9 cellular contexts compared by ENCODE assay signal in the genomic region with DNA sequence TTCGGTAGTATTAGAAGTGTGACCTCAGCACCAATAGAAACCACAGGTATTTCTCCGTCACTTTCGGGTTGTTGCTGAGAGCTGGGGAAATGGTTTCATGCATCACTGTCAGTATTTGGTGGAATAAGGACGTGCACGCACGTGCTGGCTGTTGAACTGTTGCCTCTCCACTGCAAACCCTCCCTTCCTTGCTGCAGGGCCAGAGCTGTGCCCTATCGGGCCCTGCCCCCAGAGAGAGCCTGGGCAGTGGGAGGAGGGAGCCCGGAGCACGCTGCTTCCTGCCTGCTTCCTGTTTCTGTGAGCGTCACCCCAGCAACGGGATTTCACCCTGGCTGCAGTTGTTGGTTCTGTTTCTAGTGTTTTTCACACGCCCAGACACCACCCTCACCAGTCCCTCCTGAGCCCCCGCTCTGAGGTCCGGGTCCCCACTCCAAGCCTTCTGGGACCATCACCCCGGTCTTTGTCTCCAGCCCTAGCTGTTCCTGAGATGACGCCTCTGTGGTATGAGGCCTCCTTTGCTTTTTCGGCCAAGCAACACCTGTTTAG. TPM values are rescaled to one million over a fixed set of nuclear protein-coding genes. Genes with fewer than 3 reads are reported as not detected.
A peak's percentile ranks its signal among the peaks of the same experiment; 100 is the strongest.
DNase-seq lines count a peak whose midpoint lies in the region; ATAC-seq and TF ChIP-seq lines count a peak whose summit lies in the region.
"Had no signal": no experiment of that assay in that cellular context is flagged by ENCODE, and none has a peak within 500 bp of the region (broad histone marks: within the 10 kb centered on the region; RNA-seq: fewer than 3 reads in every experiment).

No MANE protein-coding gene starts in this region.

- H3K4me3 ChIP-seq in BE2C (ENCODE audit: low read depth, low read length): peak overlapping the region; percentile 36
- H3K4me3 ChIP-seq in Peyer's patch: peak overlapping the region in 3 of 4 donors; percentile 26 to 30 (median 28)
- H3K4me3 ChIP-seq in tibial nerve: peak overlapping the region in 3 of 4 donors; percentile 4 to 29 (median 9)
- H3K4me3 ChIP-seq: HAP-1 had no signal

- TF ChIP-seq POLR2A in Peyer's patch (IDR thresholded peaks at IDR 0.05): no peak
- TF ChIP-seq POLR2A in tibial nerve (IDR thresholded peaks at IDR 0.05): peak in 1 of 2 donors; percentile 15

- H3K27me3 Mint-ChIP-seq in activated T-helper 17 cell treated with anti-CD3 and anti-CD28 coated beads, Interleukin-2, amount 50 U/mL, for 72 hours: no peaks in the 10 kb centered on the region

- peak; percentile 21 to 75 for TF ChIP-seq EP300 in tibial nerve (IDR thresholded peaks at IDR 0.05)

- WGBS in tibial nerve, 2 donors: 13 to 17% methylated on average over 15 to 17 of the region's 17 CpGs

- peak overlapping the region; percentile 84 for H3K4me3 Mint-ChIP-seq in activated T-helper 17 cell treated with anti-CD3 and anti-CD28 coated beads, Interleukin-2, amount 50 U/mL, for 72 hours

- ATAC-seq in GM19328 (IDR thresholded peaks at IDR 0.05; ENCODE audit: unreplicated experiment) (peak; percentile 79), HG03442 (IDR thresholded peaks at IDR 0.05; ENCODE audit: unreplicated experiment) (peak; percentile 67), omental fat pad (ENCODE audit: low FRiP score) (peak; percentile 81)
- peak; percentile 71 for ATAC-seq in activated T-helper 17 cell treated with anti-CD3 and anti-CD28 coated beads, Interleukin-2, amount 50 U/mL, for 72 hours (replicated peaks)

- H3K27me3 ChIP-seq in BE2C (no peaks in the 10 kb centered on the region), Peyer's patch (no peaks in the 10 kb centered on the region), tibial nerve (no peaks in the 10 kb centered on the region)

- H3K9me3 ChIP-seq in BE2C (no peaks in the 10 kb centered on the region), Peyer's patch (no peaks in the 10 kb centered on the region), tibial nerve (no peaks in the 10 kb centered on the region)
- H3K9me3 ChIP-seq: HAP-1 had no signal

- H3K36me3 ChIP-seq in BE2C: no peaks in the 10 kb centered on the region
- H3K36me3 ChIP-seq in Peyer's patch: no peaks in the 10 kb centered on the region
- no peaks in the 10 kb centered on the region for H3K36me3 ChIP-seq in tibial nerve
- H3K36me3 ChIP-seq: HAP-1 had no signal

- H3K9me3 Mint-ChIP-seq in activated T-helper 17 cell treated with anti-CD3 and anti-CD28 coated beads, Interleukin-2, amount 50 U/mL, for 72 hours: no peaks in the 10 kb centered on the region

- TF ChIP-seq CTCF in BE2C (IDR thresholded peaks at IDR 0.05; ENCODE audit: low read depth, low read length) (no peak), Peyer's patch (IDR thresholded peaks at IDR 0.05) (peak in 4 of 6 experiments; percentile 5 to 35 (median 13)), omental fat pad (IDR thresholded peaks at IDR 0.05) (no peak), tibial nerve (IDR thresholded peaks at IDR 0.05) (peak in 2 of 5 experiments; percentile 47 to 50)

- H3K36me3 Mint-ChIP-seq in activated T-helper 17 cell treated with anti-CD3 and anti-CD28 coated beads, Interleukin-2, amount 50 U/mL, for 72 hours (ENCODE audit: low read depth): no peaks in the 10 kb centered on the region

- H3K27ac Mint-ChIP-seq in activated T-helper 17 cell treated with anti-CD3 and anti-CD28 coated beads, Interleukin-2, amount 50 U/mL, for 72 hours: peak overlapping the region; percentile 93

- H3K4me1 ChIP-seq in BE2C (peaks cover 18% of the 10 kb centered on the region), Peyer's patch (peaks cover 0 to 30% (median 14%) of the 10 kb centered on the region in 4 donors), tibial nerve (peaks cover 0 to 66% (median 17%) of the 10 kb centered on the region in 4 donors)

- peak overlapping the region; percentile 60 to 78 (median 70) for H3K27ac ChIP-seq in Peyer's patch
- peak overlapping the region in 3 of 4 donors; percentile 75 to 85 (median 81) for H3K27ac ChIP-seq in tibial nerve

- peaks cover 26% of the 10 kb centered on the region for H3K4me1 Mint-ChIP-seq in activated T-helper 17 cell treated with anti-CD3 and anti-CD28 coated beads, Interleukin-2, amount 50 U/mL, for 72 hours

- DNase-seq in BE2C: peak; percentile 84
- DNase-seq in Peyer's patch: peak; percentile 81 to 94 (median 87)
- peak; percentile 82 for DNase-seq in foreskin melanocyte
- no peak for DNase-seq in omental fat pad (ENCODE audit: low spot score)
- peak; percentile 59 to 75 for DNase-seq in tibial nerve (ENCODE audit: low spot score in 2 of 2)

RNA-seq across cellular contexts. Expression of gene LRRFIP1, which starts 47.4 kb away (rescaled TPM):
- 45.2 TPM for polyA plus RNA-seq in BE2C (2012; ENCODE audit: insufficient read depth, insufficient read length, low read depth)
- total RNA-seq in Peyer's patch (100 to 1,000 TPM; 114 to 182 (median 135) TPM), omental fat pad (100 to 1,000 TPM in 3 of 4 donors, 10 to 100 TPM in 1; 90.0 to 257 (median 113) TPM), tibial nerve (10 to 100 TPM; 51.5 to 95.4 (median 65.6) TPM)
- 100 to 1,000 TPM; 271 to 319 TPM for total RNA-seq in activated T-helper 17 cell treated with anti-CD3 and anti-CD28 coated beads, Interleukin-2, amount 50 U/mL, for 72 hours

Comparison
In these comparisons a context has a peak if more than half of its experiments do, and no peak if none do; other contexts are left out.
1. CTCF ChIP-seq: peak in Peyer's patch (4 of 6); none in BE2C (single experiment) and omental fat pad (0 of 3).
2. Peak in every context shown above with its lines, with median percentiles within 50 percentile points of each other: H3K4me3 ChIP-seq and ATAC-seq.